In genomic region chr1:173459885-173460284, GRCh38 we compare ENCODE assay signal across 30 cellular contexts.
"Had no signal": no experiment of that assay in that cellular context is flagged by ENCODE, and none has a peak within 500 bp of the region (broad histone marks: within the 10 kb centered on the region; RNA-seq: fewer than 3 reads in every experiment).

No MANE protein-coding gene starts in this region.

- H3K27me3 Mint-ChIP-seq: activated CD4-positive, alpha-beta T cell treated with anti-CD3 and anti-CD28 coated beads, Interleukin-2, amount 10 ng/mL, durations not matched to agents 24 days and 14 days; activated CD8-positive, alpha-beta T cell treated with anti-CD3 and anti-CD28 coated beads for 36 hours; activated naive CD8-positive, alpha-beta T cell treated with anti-CD3 and anti-CD28 coated beads for 36 hours; activated T-helper 17 cell treated with anti-CD3 and anti-CD28 coated beads, Interleukin-2, amount 50 U/mL, for 72 hours; central memory CD8-positive, alpha-beta T cell had no signal

- H3K27ac Mint-ChIP-seq: activated CD4-positive, alpha-beta T cell treated with anti-CD3 and anti-CD28 coated beads, Interleukin-2, amount 10 ng/mL, durations not matched to agents 24 days and 14 days; activated CD8-positive, alpha-beta T cell treated with anti-CD3 and anti-CD28 coated beads for 36 hours; activated naive CD8-positive, alpha-beta T cell treated with anti-CD3 and anti-CD28 coated beads for 36 hours; activated T-cell treated with anti-CD3 and anti-CD28 coated beads, Interleukin-2, amount 50 U/mL, for 72 hours; activated T-helper 17 cell treated with anti-CD3 and anti-CD28 coated beads, Interleukin-2, amount 50 U/mL, for 72 hours had no signal

- ATAC-seq: activated CD8-positive, alpha-beta T cell treated with anti-CD3 and anti-CD28 coated beads for 36 hours; activated T-cell treated with anti-CD3 and anti-CD28 coated beads, Interleukin-2, amount 50 U/mL, for 72 hours; activated T-helper 17 cell treated with anti-CD3 and anti-CD28 coated beads, Interleukin-2, amount 50 U/mL, for 72 hours; PC-3 had no signal

- H3K4me3 ChIP-seq: cardiac muscle cell, Peyer's patch had no signal

- H3K4me3 Mint-ChIP-seq: activated CD4-positive, alpha-beta T cell treated with anti-CD3 and anti-CD28 coated beads, Interleukin-2, amount 10 ng/mL, durations not matched to agents 24 days and 14 days; activated CD8-positive, alpha-beta T cell treated with anti-CD3 and anti-CD28 coated beads for 36 hours; activated naive CD8-positive, alpha-beta T cell treated with anti-CD3 and anti-CD28 coated beads for 36 hours; activated T-cell treated with anti-CD3 and anti-CD28 coated beads, Interleukin-2, amount 50 U/mL, for 72 hours; activated T-helper 17 cell treated with anti-CD3 and anti-CD28 coated beads, Interleukin-2, amount 50 U/mL, for 72 hours; central memory CD8-positive, alpha-beta T cell had no signal

- DNase-seq: activated CD4-positive, alpha-beta T cell treated with anti-CD3 and anti-CD28 coated beads, Interleukin-2, amount 50 U/mL, for 4 hours; activated CD8-positive, alpha-beta T cell treated with anti-CD3 and anti-CD28 coated beads for 36 hours; activated effector memory CD4-positive, alpha-beta T cell treated with anti-CD3 and anti-CD28 coated beads, Interleukin-2, amount 50 U/mL, for 16 hours; activated naive CD4-positive, alpha-beta T cell; activated naive CD4-positive, alpha-beta T cell treated with anti-CD3 and anti-CD28 coated beads, Interleukin-2, amount 50 U/mL, for 16 hours; activated naive CD8-positive, alpha-beta T cell treated with anti-CD3 and anti-CD28 coated beads for 36 hours; activated T-cell treated with anti-CD3 and anti-CD28 coated beads, Interleukin-2, amount 50 U/mL, for 1 hour; activated T-cell treated with anti-CD3 and anti-CD28 coated beads, Interleukin-2, amount 50 U/mL, for 72 hours; amniotic stem cell; aorta; brain microvascular endothelial cell; NCI-H1105; NCI-H1436; NCI-H1694; NCI-H1930; NCI-H2081 treated with DMSO at 0.1 percent for 48 hours; NCI-H226; NCI-H446 treated with DMSO at 0.1 percent for 48 hours; NCI-H69; NK-92 treated with Interleukin-12 subunit alpha and Interleukin-12 subunit beta, amount 100 ng/mL, for 24 hours; PC-3; Peyer's patch; RPMI8226; SHP77 treated with DMSO at 0.1 percent for 48 hours; T1000; WERI-Rb-1 had no signal

- H3K27me3 ChIP-seq: brain microvascular endothelial cell, cardiac muscle cell, Peyer's patch had no signal

- H3K4me1 ChIP-seq: Peyer's patch had no signal

- H3K27ac ChIP-seq: brain microvascular endothelial cell, cardiac muscle cell, Peyer's patch, WERI-Rb-1 had no signal

- H3K9me3 ChIP-seq: Peyer's patch had no signal
